Comparison of ENCODE assay signal across 8 cellular contexts in the genomic region with DNA sequence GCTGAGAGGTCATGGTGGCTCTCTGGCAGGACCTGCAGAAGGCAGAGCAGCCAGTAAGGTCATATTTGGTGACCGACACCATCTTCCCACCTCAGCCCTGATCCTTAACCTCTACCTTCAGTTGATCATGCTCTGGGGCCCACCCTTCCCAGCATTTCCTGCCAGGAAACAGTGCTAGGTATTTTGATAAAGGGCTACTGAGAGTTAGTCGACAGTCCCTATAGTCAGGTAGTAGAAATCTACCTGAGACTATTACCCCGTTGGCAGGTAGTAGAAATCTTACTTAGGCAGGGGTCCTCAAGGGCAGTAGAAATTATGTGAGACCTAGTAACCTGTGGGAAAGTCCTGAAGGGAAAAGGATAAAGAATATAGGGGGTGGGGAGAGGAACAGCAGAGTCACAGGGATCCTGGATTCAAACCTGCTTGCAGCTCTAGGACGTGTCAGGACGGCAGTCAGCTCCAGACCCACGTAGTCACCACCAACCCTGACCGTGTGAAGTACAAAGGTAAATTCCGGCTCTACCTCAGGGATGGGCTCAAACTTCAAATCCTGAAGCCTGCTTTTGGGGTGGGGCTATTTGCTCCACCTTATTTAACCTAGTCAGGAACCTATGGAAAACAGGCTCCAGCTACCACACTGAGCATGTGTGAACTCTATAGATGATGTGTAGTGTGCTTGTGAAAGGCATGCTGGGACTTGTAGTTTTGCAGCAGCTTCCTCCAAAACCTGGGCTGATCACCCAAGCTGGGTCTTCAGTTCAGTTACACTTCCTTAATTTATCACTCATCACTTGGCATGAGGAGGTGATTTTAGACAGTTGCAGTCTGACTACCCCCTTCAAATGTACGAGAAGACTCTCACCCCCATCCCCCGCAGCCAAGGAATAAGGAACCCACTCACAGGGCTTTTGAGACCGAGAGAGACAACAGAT. TPM values are rescaled to one million over a fixed set of nuclear protein-coding genes. Genes with fewer than 3 reads are reported as not detected.
DNase-seq lines count a peak whose midpoint lies in the region; ATAC-seq and TF ChIP-seq lines count a peak whose summit lies in the region.

A gene with protein sequence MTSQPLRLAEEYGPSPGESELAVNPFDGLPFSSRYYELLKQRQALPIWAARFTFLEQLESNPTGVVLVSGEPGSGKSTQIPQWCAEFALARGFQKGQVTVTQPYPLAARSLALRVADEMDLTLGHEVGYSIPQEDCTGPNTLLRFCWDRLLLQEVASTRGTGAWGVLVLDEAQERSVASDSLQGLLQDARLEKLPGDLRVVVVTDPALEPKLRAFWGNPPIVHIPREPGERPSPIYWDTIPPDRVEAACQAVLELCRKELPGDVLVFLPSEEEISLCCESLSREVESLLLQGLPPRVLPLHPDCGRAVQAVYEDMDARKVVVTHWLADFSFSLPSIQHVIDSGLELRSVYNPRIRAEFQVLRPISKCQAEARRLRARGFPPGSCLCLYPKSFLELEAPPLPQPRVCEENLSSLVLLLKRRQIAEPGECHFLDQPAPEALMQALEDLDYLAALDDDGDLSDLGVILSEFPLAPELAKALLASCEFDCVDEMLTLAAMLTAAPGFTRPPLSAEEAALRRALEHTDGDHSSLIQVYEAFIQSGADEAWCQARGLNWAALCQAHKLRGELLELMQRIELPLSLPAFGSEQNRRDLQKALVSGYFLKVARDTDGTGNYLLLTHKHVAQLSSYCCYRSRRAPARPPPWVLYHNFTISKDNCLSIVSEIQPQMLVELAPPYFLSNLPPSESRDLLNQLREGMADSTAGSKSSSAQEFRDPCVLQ (minus strand): TSS at position 515 of the 932 bp plus-strand sequence. CDS start 502 bp downstream, at position 13.

- no peak within 1 kb of the TSS for H3K9ac ChIP-seq in MM.1S (ENCODE audit: low read length)

- H3K79me2 ChIP-seq in MM.1S (ENCODE audit: low read length), result peaks cover 36% of the 10 kb centered on the region

- H3K4me1 ChIP-seq in MM.1S (ENCODE audit: low read length), result peaks cover 14% of the 10 kb centered on the region

- H3F3A ChIP-seq in MM.1S (ENCODE audit: insufficient read depth, low read length), result peaks cover 15% of the 10 kb centered on the region; the same call in 1 of the 2 replicates

- TF ChIP-seq CTCF in MM.1S (IDR thresholded peaks at IDR 0.05; ENCODE audit: low read length) (no peak), brain (conservative IDR thresholded peaks at IDR 0.05) (no peak)

- H3K4me1 Mint-ChIP-seq in activated CD8-positive, alpha-beta memory T cell treated with anti-CD3 and anti-CD28 coated beads, Interleukin-2, amount 10 ng/mL, durations not matched to agents 7 days and 5 days, result peaks cover 32% of the 10 kb centered on the region
- peaks cover 34% of the 10 kb centered on the region for H3K4me1 Mint-ChIP-seq in brain

- H3K4me2 ChIP-seq in MM.1S (ENCODE audit: low read depth, low read length), result no peak within 1 kb of the TSS

- ATAC-seq in activated CD8-positive, alpha-beta memory T cell treated with anti-CD3 and anti-CD28 coated beads, Interleukin-2, amount 10 ng/mL, durations not matched to agents 7 days and 5 days, result no peak
- ATAC-seq in HG03108 (IDR thresholded peaks at IDR 0.05; ENCODE audit: unreplicated experiment), result no peak

- peaks cover 35% of the 10 kb centered on the region for H3K36me3 Mint-ChIP-seq in activated CD8-positive, alpha-beta memory T cell treated with anti-CD3 and anti-CD28 coated beads, Interleukin-2, amount 10 ng/mL, durations not matched to agents 7 days and 5 days
- peaks cover 28% of the 10 kb centered on the region for H3K36me3 Mint-ChIP-seq in brain

- peak within 1 kb of the TSS; percentile 17 for H3K4me3 Mint-ChIP-seq in activated CD8-positive, alpha-beta memory T cell treated with anti-CD3 and anti-CD28 coated beads, Interleukin-2, amount 10 ng/mL, durations not matched to agents 7 days and 5 days
- H3K4me3 Mint-ChIP-seq in brain, result peak within 1 kb of the TSS; percentile 22 to 99 (median 84)

- no peak for DNase-seq in activated CD8-positive, alpha-beta memory T cell treated with anti-CD3 and anti-CD28 coated beads, Interleukin-2, amount 10 ng/mL, durations not matched to agents 7 days and 5 days
- DNase-seq in activated CD8-positive, alpha-beta memory T cell treated with anti-CD3 and anti-CD28 coated beads, Interleukin-2, amount 50 U/mL, for 4 hours, result no peak
- DNase-seq in MM.1S (peak; percentile 34), retina (peak; percentile 27), hypothalamus (lab: John Stamatoyannopoulos, UW) (no peak)
- no peak for DNase-seq in activated CD4-positive, CD25-positive, alpha-beta regulatory T cell treated with anti-CD3 and anti-CD28 coated beads, Interleukin-2, amount 50 U/mL, for 72 hours

- no peak within 1 kb of the TSS for H3K27ac ChIP-seq in MM.1S (ENCODE audit: low read length)

- no peak within 1 kb of the TSS for H3K4me3 ChIP-seq in MM.1S (ENCODE audit: low read length)

- H2AFZ ChIP-seq in MM.1S (ENCODE audit: low read length), result no peak within 1 kb of the TSS

- H3K9me3 ChIP-seq in MM.1S (replicated peaks; ENCODE audit: insufficient read depth, low read length), result no peaks in the 10 kb centered on the region

- H3K27me3 Mint-ChIP-seq in activated CD8-positive, alpha-beta memory T cell treated with anti-CD3 and anti-CD28 coated beads, Interleukin-2, amount 10 ng/mL, durations not matched to agents 7 days and 5 days, result peaks cover 5% of the 10 kb centered on the region
- peaks cover 40% of the 10 kb centered on the region for H3K27me3 Mint-ChIP-seq in brain

- H4K20me1 ChIP-seq in MM.1S (ENCODE audit: insufficient read depth, low read length), result no peaks in the 10 kb centered on the region

- peaks cover 11% of the 10 kb centered on the region for H3K36me3 ChIP-seq in MM.1S (replicated peaks; ENCODE audit: insufficient read depth, low read length)

- no peaks in the 10 kb centered on the region for H3K9me2 ChIP-seq in MM.1S (replicated peaks; ENCODE audit: insufficient read depth, low read length)

- H3K27me3 ChIP-seq in MM.1S (replicated peaks; ENCODE audit: insufficient read depth, low read length), result 0 out of 2 replicates have a peak, but pooled peaks cover 10% of the 10 kb centered on the region

- CTCF ChIA-PET in activated CD8-positive, alpha-beta memory T cell treated with anti-CD3 and anti-CD28 coated beads, Interleukin-2, amount 10 ng/mL, durations not matched to agents 7 days and 5 days (lab: Charles Lee), result interaction anchor here (0.7 to 1.9 kb wide), 7 partner anchors 10 to 134 kb away, joined by 3 to 5 read pairs (median 4); a partner anchor contains a TSS

- H3K9me3 Mint-ChIP-seq in activated CD8-positive, alpha-beta memory T cell treated with anti-CD3 and anti-CD28 coated beads, Interleukin-2, amount 10 ng/mL, durations not matched to agents 7 days and 5 days (ENCODE audit: low read depth), result no peaks in the 10 kb centered on the region
- H3K9me3 Mint-ChIP-seq in brain, result peaks cover 0 to 2% (median 0%) of the 10 kb centered on the region in 5 experiments

- no peak within 1 kb of the TSS for H3K27ac Mint-ChIP-seq in activated CD8-positive, alpha-beta memory T cell treated with anti-CD3 and anti-CD28 coated beads, Interleukin-2, amount 10 ng/mL, durations not matched to agents 7 days and 5 days
- H3K27ac Mint-ChIP-seq in brain, result peak within 1 kb of the TSS; percentile 7 to 93 (median 74)

RNA-seq across cellular contexts. Expression of the gene that starts here (rescaled TPM):
- total RNA-seq in activated CD8-positive, alpha-beta memory T cell treated with anti-CD3 and anti-CD28 coated beads, Interleukin-2, amount 10 ng/mL, durations not matched to agents 7 days and 5 days, result under 1 TPM; 0.38 to 0.94 TPM
- not detected for polyA plus RNA-seq in brain (ENCODE audit: insufficient read depth, low read depth, low replicate concordance)

Comparison
In these comparisons a context has a peak if more than half of its experiments do, and no peak if none do; other contexts are left out.
1. DNase-seq: peak in MM.1S (single experiment) and retina (single experiment); none in activated CD8-positive, alpha-beta memory T cell treated with anti-CD3 and anti-CD28 coated beads, Interleukin-2, amount 10 ng/mL, durations not matched to agents 7 days and 5 days (single experiment), activated CD8-positive, alpha-beta memory T cell treated with anti-CD3 and anti-CD28 coated beads, Interleukin-2, amount 50 U/mL, for 4 hours (single experiment), activated CD4-positive, CD25-positive, alpha-beta regulatory T cell treated with anti-CD3 and anti-CD28 coated beads, Interleukin-2, amount 50 U/mL, for 72 hours (single experiment) and hypothalamus (0 of 51).